26 cellular contexts compared by ENCODE assay signal in genomic region chr6:165818200-165818599, GRCh38.
"Had no signal": no experiment of that assay in that cellular context is flagged by ENCODE, and none has a peak within 500 bp of the region (broad histone marks: within the 10 kb centered on the region; RNA-seq: fewer than 3 reads in every experiment).

No MANE protein-coding gene starts in this region.

- H3K27ac Mint-ChIP-seq: effector memory CD8-positive, alpha-beta T cell; mesothelial cell of epicardium; naive B cell; natural killer cell treated with Interleukin-12 subunit alpha and Interleukin-12 subunit beta and Interleukin-15 and Interleukin-18, amount 100 ng/mL, for 72 hours; stimulated activated effector memory CD8-positive, alpha-beta T cell treated with anti-CD3 and anti-CD28 coated beads, Interleukin-12 subunit alpha, Interleukin-12 subunit beta, amount 100 ng/mL, for 72 hours; type B pancreatic cell had no signal

- H3K9me3 ChIP-seq: esophagus squamous epithelium, left lung, mucosa of descending colon, ovary, psoas muscle, sigmoid colon, stomach, thyroid gland had no signal

- DNase-seq: dermis blood vessel endothelial cell; effector memory CD8-positive, alpha-beta T cell; erythroblast; esophagus squamous epithelium; hypothalamus; left cardiac atrium; left lung; mesenchymal stem cell; mucosa of descending colon; naive B cell; occipital lobe; ovary; posterior cingulate gyrus; psoas muscle; right cardiac atrium; sigmoid colon; stimulated activated CD4-positive, alpha-beta T cell treated with anti-CD3 and anti-CD28 coated beads, Interleukin-2, amount 100 ng/mL, for 24 hours; stimulated activated CD4-positive, alpha-beta T cell treated with anti-CD3 and anti-CD28 coated beads, Interleukin-4, amount 100 ng/mL, for 24 hours; stimulated activated naive CD4-positive, alpha-beta T cell treated with Interleukin-2 at 50 U/mL for 16 hours; stomach; thyroid gland had no signal

- H3K4me3 Mint-ChIP-seq: effector memory CD8-positive, alpha-beta T cell; mesothelial cell of epicardium; naive B cell; natural killer cell treated with Interleukin-12 subunit alpha and Interleukin-12 subunit beta and Interleukin-15 and Interleukin-18, amount 100 ng/mL, for 72 hours; stimulated activated effector memory CD8-positive, alpha-beta T cell treated with anti-CD3 and anti-CD28 coated beads, Interleukin-12 subunit alpha, Interleukin-12 subunit beta, amount 100 ng/mL, for 72 hours; type B pancreatic cell had no signal

- H3K36me3 Mint-ChIP-seq: mesothelial cell of epicardium; naive B cell; natural killer cell treated with Interleukin-12 subunit alpha and Interleukin-12 subunit beta and Interleukin-15 and Interleukin-18, amount 100 ng/mL, for 72 hours; stimulated activated effector memory CD8-positive, alpha-beta T cell treated with anti-CD3 and anti-CD28 coated beads, Interleukin-12 subunit alpha, Interleukin-12 subunit beta, amount 100 ng/mL, for 72 hours; type B pancreatic cell had no signal

- H3K27me3 ChIP-seq: ovary, thyroid gland had no signal

- H3K27ac ChIP-seq: coronary artery, esophagus squamous epithelium, left lung, ovary, psoas muscle, sigmoid colon, stomach, thyroid gland had no signal

- H3K9me3 Mint-ChIP-seq: effector memory CD8-positive, alpha-beta T cell; mesothelial cell of epicardium; natural killer cell treated with Interleukin-12 subunit alpha and Interleukin-12 subunit beta and Interleukin-15 and Interleukin-18, amount 100 ng/mL, for 72 hours; stimulated activated effector memory CD8-positive, alpha-beta T cell treated with anti-CD3 and anti-CD28 coated beads, Interleukin-12 subunit alpha, Interleukin-12 subunit beta, amount 100 ng/mL, for 72 hours had no signal

- H3K4me1 ChIP-seq: esophagus squamous epithelium, left lung, psoas muscle, sigmoid colon, thyroid gland had no signal

- ATAC-seq: effector memory CD8-positive, alpha-beta T cell; left cardiac atrium; left lung; mucosa of descending colon; psoas muscle; right cardiac atrium had no signal

- H3K4me3 ChIP-seq: coronary artery, esophagus squamous epithelium, left lung, mucosa of descending colon, ovary, psoas muscle, sigmoid colon, stomach, thyroid gland had no signal

- H3K36me3 ChIP-seq: esophagus squamous epithelium, left lung, ovary, sigmoid colon, stomach, thyroid gland had no signal

- H3K4me1 Mint-ChIP-seq: mesothelial cell of epicardium had no signal
